In genomic region chr10:78945838-78946237, GRCh38 we compare ENCODE assay signal across 10 cellular contexts.
"Had no signal": no experiment of that assay in that cellular context is flagged by ENCODE, and none has a peak within 500 bp of the region (broad histone marks: within the 10 kb centered on the region; RNA-seq: fewer than 3 reads in every experiment).

No MANE protein-coding gene starts in this region.

- H3K9me3 ChIP-seq: upper lobe of right lung had no signal

- H3K36me3 ChIP-seq: left lung, upper lobe of right lung had no signal

- H3K27me3 ChIP-seq: left lung, upper lobe of right lung had no signal

- ATAC-seq: activated T-cell treated with anti-CD3 and anti-CD28 coated beads, Interleukin-2, amount 50 U/mL, for 72 hours; left lung; upper lobe of right lung had no signal

- H3K4me3 ChIP-seq: left lung, upper lobe of right lung had no signal

- H3K27ac ChIP-seq: left lung, upper lobe of right lung had no signal

- H3K4me1 ChIP-seq: left lung, upper lobe of right lung had no signal

- DNase-seq: activated CD4-positive, alpha-beta T cell treated with anti-CD3 and anti-CD28 coated beads, Interleukin-2, amount 50 U/mL, for 4 hours; activated effector memory CD4-positive, alpha-beta T cell treated with anti-CD3 and anti-CD28 coated beads, Interleukin-2, amount 50 U/mL, for 16 hours; activated T-cell treated with anti-CD3 and anti-CD28 coated beads, Interleukin-2, amount 50 U/mL, for 72 hours; effector CD4-positive, alpha-beta T cell; left lung; naive B cell; stimulated activated CD4-positive, alpha-beta T cell treated with anti-CD3 and anti-CD28 coated beads, Interleukin-2, amount 100 ng/mL, for 24 hours; stimulated activated naive CD4-positive, alpha-beta T cell treated with Interleukin-2 at 50 U/mL for 16 hours; T-helper 2 cell; upper lobe of right lung had no signal
